In the genomic region with DNA sequence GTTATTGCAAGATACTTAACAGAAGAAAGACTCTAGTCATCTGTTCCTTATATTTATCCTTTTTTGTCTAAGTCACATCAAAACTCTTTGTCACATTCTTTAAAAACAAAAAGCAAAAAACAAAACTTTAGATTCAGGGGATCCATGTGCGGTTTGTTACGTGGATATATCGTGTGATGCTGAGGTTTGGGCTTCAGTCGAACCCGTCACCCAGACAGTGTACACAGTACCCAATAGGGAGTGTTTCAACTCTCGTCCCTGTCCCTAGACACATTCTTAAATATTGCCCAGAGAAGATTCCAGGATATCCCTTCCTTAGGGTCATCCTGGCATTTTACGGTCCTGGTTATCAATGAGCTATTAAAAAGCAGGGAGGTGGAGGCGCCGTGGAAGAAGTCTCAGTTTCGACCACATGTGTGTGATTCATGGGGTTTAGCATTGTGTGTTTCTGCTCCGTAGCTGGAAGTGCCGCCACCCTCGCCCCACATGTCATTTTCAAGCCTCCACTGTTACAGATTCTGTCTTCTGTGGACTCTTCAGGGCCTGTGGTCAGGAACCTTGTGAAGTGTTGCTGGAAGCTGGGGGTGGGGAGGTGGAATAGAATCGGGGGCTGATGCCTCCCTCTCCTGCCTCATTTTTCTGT, we compare ENCODE assay signal across 11 cellular contexts. TPM values are rescaled to one million over a fixed set of nuclear protein-coding genes. Genes with fewer than 3 reads are reported as not detected.
DNase-seq lines count a peak whose midpoint lies in the region; ATAC-seq lines count a peak whose summit lies in the region.
"Had no signal": no experiment of that assay in that cellular context is flagged by ENCODE, and none has a peak within 500 bp of the region (broad histone marks: within the 10 kb centered on the region; RNA-seq: fewer than 3 reads in every experiment).

No MANE protein-coding gene starts in this region.

- peaks cover 90% of the 10 kb centered on the region for H3K36me3 Mint-ChIP-seq in activated CD4-positive, alpha-beta T cell treated with anti-CD3 and anti-CD28 coated beads for 36 hours (ENCODE audit: low read depth)
- H3K36me3 Mint-ChIP-seq in activated naive CD4-positive, alpha-beta T cell treated with anti-CD3 and anti-CD28 coated beads for 36 hours (ENCODE audit: low read depth), result peaks cover 91% of the 10 kb centered on the region
- peaks cover 34% of the 10 kb centered on the region for H3K36me3 Mint-ChIP-seq in memory B cell

- ATAC-seq in activated CD4-positive, alpha-beta T cell treated with anti-CD3 and anti-CD28 coated beads for 36 hours, result peak; percentile 82
- no peak for ATAC-seq in memory B cell (ENCODE audit: low read depth)
- ATAC-seq in stimulated activated naive CD8-positive, alpha-beta T cell treated with anti-CD3 and anti-CD28 coated beads, Interleukin-15, Interleukin-2, amounts not matched to agents 100 U/mL and 50 U/mL, for 24 hours, result peak; percentile 85
- no peak for ATAC-seq in HG03354 (IDR thresholded peaks at IDR 0.05; ENCODE audit: poor library complexity, severe bottlenecking, unreplicated experiment)
- no peak for ATAC-seq in GM18870 (IDR thresholded peaks at IDR 0.05; ENCODE audit: unreplicated experiment)
- ATAC-seq: HCT116 had no signal

- H3K9me3 Mint-ChIP-seq in activated CD4-positive, alpha-beta T cell treated with anti-CD3 and anti-CD28 coated beads for 36 hours (ENCODE audit: low read depth), result no peaks in the 10 kb centered on the region
- H3K9me3 Mint-ChIP-seq in activated naive CD4-positive, alpha-beta T cell treated with anti-CD3 and anti-CD28 coated beads for 36 hours, result no peaks in the 10 kb centered on the region
- H3K9me3 Mint-ChIP-seq in memory B cell, result no peaks in the 10 kb centered on the region

- CTCF ChIA-PET in activated CD4-positive, alpha-beta T cell treated with anti-CD3 and anti-CD28 coated beads for 36 hours (lab: Charles Lee), result interaction anchor here (0.6 to 2.9 kb wide), 11 partner anchors 11 to 407 kb away, joined by 3 to 15 read pairs (median 3); no protein-coding TSS in a partner anchor
- CTCF ChIA-PET in activated naive CD4-positive, alpha-beta T cell treated with anti-CD3 and anti-CD28 coated beads for 36 hours (lab: Charles Lee), result interaction anchor here (0.7 to 1.7 kb wide), 4 partner anchors 34 to 299 kb away, joined by 3 to 8 read pairs (median 4); no protein-coding TSS in a partner anchor

- intact Hi-C loops in activated CD4-positive, alpha-beta T cell treated with anti-CD3 and anti-CD28 coated beads for 36 hours (cut with DNase I, micrococcal nuclease), result no loop called here
- intact Hi-C loops in activated naive CD4-positive, alpha-beta T cell treated with anti-CD3 and anti-CD28 coated beads for 36 hours (cut with micrococcal nuclease), result no loop called here

- H3K27me3 Mint-ChIP-seq in activated CD4-positive, alpha-beta T cell treated with anti-CD3 and anti-CD28 coated beads for 36 hours, result no peaks in the 10 kb centered on the region
- H3K27me3 Mint-ChIP-seq in activated naive CD4-positive, alpha-beta T cell treated with anti-CD3 and anti-CD28 coated beads for 36 hours (ENCODE audit: low read depth), result no peaks in the 10 kb centered on the region
- no peaks in the 10 kb centered on the region for H3K27me3 Mint-ChIP-seq in memory B cell

- POLR2A ChIA-PET in activated CD4-positive, alpha-beta T cell treated with anti-CD3 and anti-CD28 coated beads for 36 hours (lab: Charles Lee), result interaction anchor here (0.6 to 2.1 kb wide), 5 partner anchors 17 to 281 kb away, joined by 3 to 5 read pairs (median 4); no protein-coding TSS in a partner anchor

- H3K27ac Mint-ChIP-seq in activated CD4-positive, alpha-beta T cell treated with anti-CD3 and anti-CD28 coated beads for 36 hours, result peak overlapping the region; percentile 92
- H3K27ac Mint-ChIP-seq in activated naive CD4-positive, alpha-beta T cell treated with anti-CD3 and anti-CD28 coated beads for 36 hours, result peak overlapping the region; percentile 92
- peak overlapping the region; percentile 83 for H3K27ac Mint-ChIP-seq in memory B cell

- peaks cover 78% of the 10 kb centered on the region for H3K4me1 Mint-ChIP-seq in activated CD4-positive, alpha-beta T cell treated with anti-CD3 and anti-CD28 coated beads for 36 hours
- peaks cover 75% of the 10 kb centered on the region for H3K4me1 Mint-ChIP-seq in activated naive CD4-positive, alpha-beta T cell treated with anti-CD3 and anti-CD28 coated beads for 36 hours (ENCODE audit: low read depth)
- peaks cover 17% of the 10 kb centered on the region for H3K4me1 Mint-ChIP-seq in memory B cell

- H3K4me3 Mint-ChIP-seq in activated CD4-positive, alpha-beta T cell treated with anti-CD3 and anti-CD28 coated beads for 36 hours, result peak overlapping the region; percentile 48
- H3K4me3 Mint-ChIP-seq in activated naive CD4-positive, alpha-beta T cell treated with anti-CD3 and anti-CD28 coated beads for 36 hours, result peak overlapping the region; percentile 44
- no peak overlapping the region for H3K4me3 Mint-ChIP-seq in memory B cell

- DNase-seq in activated CD4-positive, alpha-beta T cell treated with anti-CD3 and anti-CD28 coated beads for 36 hours, result peak; percentile 73
- DNase-seq in activated CD4-positive, alpha-beta T cell treated with anti-CD3 and anti-CD28 coated beads for 1 hour, result no peak
- DNase-seq in activated naive CD4-positive, alpha-beta T cell treated with anti-CD3 and anti-CD28 coated beads for 36 hours, result peak; percentile 63
- DNase-seq in memory B cell (ENCODE audit: low spot score in 2 of 2) (no peak), NCI-H187 treated with DMSO at 0.1 percent for 48 hours (lab: John Stamatoyannopoulos, UW) (no peak)
- DNase-seq in stimulated activated naive CD8-positive, alpha-beta T cell treated with anti-CD3 and anti-CD28 coated beads, Interleukin-15, Interleukin-2, amounts not matched to agents 100 U/mL and 50 U/mL, for 24 hours, result peak; percentile 60
- DNase-seq: NCI-H1092 treated with DMSO at 0.1 percent for 48 hours had no signal

RNA-seq across cellular contexts. Expression of gene CCND2, which starts 19.9 kb away (rescaled TPM):
- 100 to 1,000 TPM; 357 to 369 TPM for total RNA-seq in activated CD4-positive, alpha-beta T cell treated with anti-CD3 and anti-CD28 coated beads for 36 hours
- 100 to 1,000 TPM; 486 to 497 TPM for total RNA-seq in activated naive CD4-positive, alpha-beta T cell treated with anti-CD3 and anti-CD28 coated beads for 36 hours
- total RNA-seq: A172 had no signal

RNA-seq across cellular contexts. Expression of gene TIGAR, which starts 27.6 kb away (rescaled TPM):
- total RNA-seq in activated CD4-positive, alpha-beta T cell treated with anti-CD3 and anti-CD28 coated beads for 36 hours, result 1 to 10 TPM; 7.1 to 8.4 TPM
- 10 to 100 TPM; 10.3 to 12.8 TPM for total RNA-seq in activated naive CD4-positive, alpha-beta T cell treated with anti-CD3 and anti-CD28 coated beads for 36 hours

Comparison
In these comparisons a context has a peak if more than half of its experiments do, and no peak if none do; other contexts are left out.
1. DNase-seq: peak in activated CD4-positive, alpha-beta T cell treated with anti-CD3 and anti-CD28 coated beads for 36 hours (single experiment), activated naive CD4-positive, alpha-beta T cell treated with anti-CD3 and anti-CD28 coated beads for 36 hours (single experiment) and stimulated activated naive CD8-positive, alpha-beta T cell treated with anti-CD3 and anti-CD28 coated beads, Interleukin-15, Interleukin-2, amounts not matched to agents 100 U/mL and 50 U/mL, for 24 hours (single experiment); none in activated CD4-positive, alpha-beta T cell treated with anti-CD3 and anti-CD28 coated beads for 1 hour (single experiment), memory B cell (0 of 2) and NCI-H187 treated with DMSO at 0.1 percent for 48 hours (single experiment).
2. ATAC-seq: peak in activated CD4-positive, alpha-beta T cell treated with anti-CD3 and anti-CD28 coated beads for 36 hours (single experiment) and stimulated activated naive CD8-positive, alpha-beta T cell treated with anti-CD3 and anti-CD28 coated beads, Interleukin-15, Interleukin-2, amounts not matched to agents 100 U/mL and 50 U/mL, for 24 hours (single experiment); none in memory B cell (single experiment), HG03354 (single experiment) and GM18870 (single experiment).
3. Peak in every context shown above with its lines, with median percentiles within 50 percentile points of each other: H3K27ac Mint-ChIP-seq.